In genomic region chr2:215794829-215795546, GRCh38 we compare ENCODE assay signal across 15 cellular contexts.
A peak's percentile ranks its signal among the peaks of the same experiment; 100 is the strongest.
DNase-seq lines count a peak whose midpoint lies in the region; ATAC-seq, FAIRE-seq and TF ChIP-seq lines count a peak whose summit lies in the region.
"Had no signal": no experiment of that assay in that cellular context is flagged by ENCODE, and none has a peak within 500 bp of the region (broad histone marks: within the 10 kb centered on the region; RNA-seq: fewer than 3 reads in every experiment).

No MANE protein-coding gene starts in this region.

- TF ChIP-seq POLR2A in endothelial cell of umbilical vein (IDR thresholded peaks at IDR 0.05; ENCODE audit: low read depth, low read length) = no peak

- DNase-seq in ELF-1 (ENCODE audit: low read depth, low spot score) = peak; percentile 72
- DNase-seq in PC-3 = no peak
- peak; percentile 56 for DNase-seq in endothelial cell of umbilical vein (ENCODE audit: low read depth, low spot score)
- no peak for DNase-seq in osteoblast (ENCODE audit: insufficient read length, low spot score, missing footprints)
- no peak for DNase-seq in SIG-M5 (lab: John Stamatoyannopoulos, UW)
- no peak for DNase-seq in activated CD8-positive, alpha-beta memory T cell treated with anti-CD3 and anti-CD28 coated beads for 24 hours
- no peak for DNase-seq in activated CD8-positive, alpha-beta T cell treated with anti-CD3 and anti-CD28 coated beads, Interleukin-2, amount 10 ng/mL, durations not matched to agents 7 days and 5 days
- DNase-seq: activated B cell treated with CpG ODN at 0.5 μM for 24 hours; activated naive CD8-positive, alpha-beta T cell treated with anti-CD3 and anti-CD28 coated beads, Interleukin-2, amount 10 ng/mL, durations not matched to agents 7 days and 5 days; cortex of kidney; DMS79 treated with DMSO at 0.1 percent for 48 hours; foreskin melanocyte; MG63 had no signal

- H3K79me2 ChIP-seq in PC-3 (ENCODE audit: low read length) (no peaks in the 10 kb centered on the region), endothelial cell of umbilical vein (ENCODE audit: control insufficient read depth, insufficient read depth, low read length) (peaks cover 28% of the 10 kb centered on the region), osteoblast (ENCODE audit: insufficient read depth, low read length) (no peaks in the 10 kb centered on the region)

- H3K4me2 ChIP-seq in PC-3 (ENCODE audit: low read length) (peak overlapping the region; percentile 42), endothelial cell of umbilical vein (ENCODE audit: insufficient read depth, low read length) (no peak overlapping the region), osteoblast (ENCODE audit: insufficient read depth, low read length) (no peak overlapping the region)

- no peak overlapping the region for H3K4me3 Mint-ChIP-seq in activated CD8-positive, alpha-beta T cell treated with anti-CD3 and anti-CD28 coated beads, Interleukin-2, amount 10 ng/mL, durations not matched to agents 7 days and 5 days
- H3K4me3 Mint-ChIP-seq: activated B cell treated with CpG ODN at 0.5 μM for 24 hours; activated naive CD8-positive, alpha-beta T cell treated with anti-CD3 and anti-CD28 coated beads, Interleukin-2, amount 10 ng/mL, durations not matched to agents 7 days and 5 days had no signal

- FAIRE-seq in endothelial cell of umbilical vein (lab: Jason Lieb, UNC) = no peak
- FAIRE-seq: GM12891 had no signal

- H4K20me1 ChIP-seq in PC-3 (ENCODE audit: low read length) = no peaks in the 10 kb centered on the region
- H4K20me1 ChIP-seq in endothelial cell of umbilical vein (replicated peaks; ENCODE audit: control insufficient read depth, extremely low read depth, insufficient read depth, low read length) = no peaks in the 10 kb centered on the region
- H4K20me1 ChIP-seq in osteoblast (ENCODE audit: insufficient read depth, low read length) = no peaks in the 10 kb centered on the region

- H3K9me3 Mint-ChIP-seq in activated CD8-positive, alpha-beta T cell treated with anti-CD3 and anti-CD28 coated beads, Interleukin-2, amount 10 ng/mL, durations not matched to agents 7 days and 5 days (ENCODE audit: insufficient read depth) = no peaks in the 10 kb centered on the region
- H3K9me3 Mint-ChIP-seq: activated B cell treated with CpG ODN at 0.5 μM for 24 hours; activated naive CD8-positive, alpha-beta T cell treated with anti-CD3 and anti-CD28 coated beads, Interleukin-2, amount 10 ng/mL, durations not matched to agents 7 days and 5 days had no signal

- dilution Hi-C loops in endothelial cell of umbilical vein (cut with MboI; ENCODE audit: extremely low pct_ligation_motif_present, low sequenced_read_pairs) = no loop called here

- no peaks in the 10 kb centered on the region for H3K36me3 ChIP-seq in PC-3 (ENCODE audit: low read depth, low read length)
- H3K36me3 ChIP-seq in endothelial cell of umbilical vein (ENCODE audit: control insufficient read depth in 2 of 2, extremely low read depth in 1 of 2, insufficient read depth in 2 of 2, low read length in 2 of 2) = peaks cover 9% of the 10 kb centered on the region in 2 experiments
- no peaks in the 10 kb centered on the region for H3K36me3 ChIP-seq in osteoblast (ENCODE audit: insufficient read depth, low read length)
- H3K36me3 ChIP-seq: MG63 had no signal

- BruUV-seq in PC-3 (replicated peaks; lab: Mats Ljungman, UMichigan) (no TSS peak), endothelial cell of umbilical vein (replicated peaks; lab: Mats Ljungman, UMichigan) (no TSS peak)

- H3K9me2 ChIP-seq in PC-3 (replicated peaks; ENCODE audit: low read length) = no peaks in the 10 kb centered on the region

- intact Hi-C loops in PC-3 (cut with micrococcal nuclease) = loop anchor here (1.0 to 5.0 kb wide), 9 partner anchors 44 to 358 kb away; partner anchors contain the start of gene FN1
- intact Hi-C loops in endothelial cell of umbilical vein (cut with micrococcal nuclease) = loop anchor here (1.0 to 2.0 kb wide), 2 partner anchors 54 to 125 kb away; no protein-coding TSS in a partner anchor

- no peak overlapping the region for H3K27ac Mint-ChIP-seq in activated CD8-positive, alpha-beta T cell treated with anti-CD3 and anti-CD28 coated beads, Interleukin-2, amount 10 ng/mL, durations not matched to agents 7 days and 5 days
- H3K27ac Mint-ChIP-seq: activated B cell treated with CpG ODN at 0.5 μM for 24 hours; activated naive CD8-positive, alpha-beta T cell treated with anti-CD3 and anti-CD28 coated beads, Interleukin-2, amount 10 ng/mL, durations not matched to agents 7 days and 5 days had no signal

- POLR2A ChIA-PET in PC-3 (lab: Charles Lee; ENCODE audit: unreplicated experiment) (interaction anchor here (0.7 kb wide), 2 partner anchors 33 to 71 kb away, joined by 7 read pairs; no protein-coding TSS in a partner anchor), endothelial cell of umbilical vein (lab: Charles Lee) (no interaction called here)
- POLR2A ChIA-PET in activated CD8-positive, alpha-beta T cell treated with anti-CD3 and anti-CD28 coated beads, Interleukin-2, amount 10 ng/mL, durations not matched to agents 7 days and 5 days (lab: Charles Lee) = no interaction called here

- H3K4me1 Mint-ChIP-seq in activated CD8-positive, alpha-beta T cell treated with anti-CD3 and anti-CD28 coated beads, Interleukin-2, amount 10 ng/mL, durations not matched to agents 7 days and 5 days (ENCODE audit: low read depth) = peaks cover 14% of the 10 kb centered on the region
- H3K4me1 Mint-ChIP-seq: activated B cell treated with CpG ODN at 0.5 μM for 24 hours had no signal

- H3K9ac ChIP-seq in PC-3 (ENCODE audit: low read length) = no peak overlapping the region; the same call in 1 of the 2 replicates
- H3K9ac ChIP-seq in endothelial cell of umbilical vein (replicated peaks; ENCODE audit: extremely low read depth, insufficient read depth, low read length) = no peak overlapping the region

- H3K4me1 ChIP-seq in PC-3 (ENCODE audit: insufficient read depth, low read length) (peaks cover 35% of the 10 kb centered on the region), endothelial cell of umbilical vein (ENCODE audit: control insufficient read depth, extremely low read depth, insufficient read depth, low read length) (peaks cover 44% of the 10 kb centered on the region), osteoblast (ENCODE audit: insufficient read depth, low read length) (peaks cover 41% of the 10 kb centered on the region)

- H3K4me3 ChIP-seq in PC-3 (ENCODE audit: low read length) (no peak overlapping the region), endothelial cell of umbilical vein (replicated peaks in 1 of 3; ENCODE audit: insufficient read depth in 1 of 3, low read depth in 1 of 3, low read length in 3 of 3) (no peak overlapping the region), osteoblast (ENCODE audit: insufficient read depth, low read length) (no peak overlapping the region)
- H3K4me3 ChIP-seq: MG63 had no signal

- no peak overlapping the region for H2AFZ ChIP-seq in PC-3 (ENCODE audit: low read length)
- no peak overlapping the region for H2AFZ ChIP-seq in endothelial cell of umbilical vein (ENCODE audit: low read depth, low read length)
- no peak overlapping the region for H2AFZ ChIP-seq in osteoblast (ENCODE audit: low read length)

- H3K27ac ChIP-seq in PC-3 (ENCODE audit: low read length) = peak overlapping the region; percentile 80
- peak overlapping the region; percentile 82 for H3K27ac ChIP-seq in endothelial cell of umbilical vein (ENCODE audit: insufficient read depth, low read depth, low read length)
- H3K27ac ChIP-seq in osteoblast (ENCODE audit: low read depth, low read length) = peak overlapping the region; percentile 95

- H3K27me3 ChIP-seq in PC-3 (ENCODE audit: low read length) = no peaks in the 10 kb centered on the region
- no peaks in the 10 kb centered on the region for H3K27me3 ChIP-seq in endothelial cell of umbilical vein (ENCODE audit: control insufficient read depth in 2 of 2, insufficient read depth in 2 of 2, low read length in 2 of 2)
- no peaks in the 10 kb centered on the region for H3K27me3 ChIP-seq in osteoblast (ENCODE audit: insufficient read depth, low read length)
- H3K27me3 ChIP-seq: MG63 had no signal

- no peaks in the 10 kb centered on the region for H3F3A ChIP-seq in PC-3 (ENCODE audit: low read length, unreplicated experiment)

- no peaks in the 10 kb centered on the region for H3K27me3 Mint-ChIP-seq in activated CD8-positive, alpha-beta T cell treated with anti-CD3 and anti-CD28 coated beads, Interleukin-2, amount 10 ng/mL, durations not matched to agents 7 days and 5 days (ENCODE audit: low read depth)

- H3K9me3 ChIP-seq in PC-3 (ENCODE audit: low read length) (no peaks in the 10 kb centered on the region), endothelial cell of umbilical vein (replicated peaks; ENCODE audit: control insufficient read depth, insufficient read depth, low read length) (no peaks in the 10 kb centered on the region), osteoblast (ENCODE audit: low read depth, low read length) (no peaks in the 10 kb centered on the region)
- H3K9me3 ChIP-seq: MG63 had no signal

- no peak; the same call in 1 of the 2 replicates for TF ChIP-seq CTCF in PC-3 (conservative IDR thresholded peaks at IDR 0.05; ENCODE audit: low read depth, low read length)
- TF ChIP-seq CTCF in endothelial cell of umbilical vein (IDR thresholded peaks at IDR 0.05; ENCODE audit: extremely low read depth in 1 of 2, insufficient read depth in 1 of 2, low read depth in 1 of 2, low read length in 2 of 2) = no peak
- TF ChIP-seq CTCF in osteoblast (IDR thresholded peaks at IDR 0.05; ENCODE audit: extremely low read depth, low read depth, low read length) = no peak

- no peaks in the 10 kb centered on the region for H3K9me1 ChIP-seq in endothelial cell of umbilical vein (replicated peaks; ENCODE audit: control insufficient read depth, extremely low read depth, insufficient read depth, low read length)

- no peaks in the 10 kb centered on the region for H3K36me3 Mint-ChIP-seq in activated CD8-positive, alpha-beta T cell treated with anti-CD3 and anti-CD28 coated beads, Interleukin-2, amount 10 ng/mL, durations not matched to agents 7 days and 5 days (ENCODE audit: low read depth)

- ATAC-seq in PC-3 (no peak), HG03442 (IDR thresholded peaks at IDR 0.05; ENCODE audit: unreplicated experiment) (no peak)
- no peak for ATAC-seq in activated CD8-positive, alpha-beta T cell treated with anti-CD3 and anti-CD28 coated beads, Interleukin-2, amount 10 ng/mL, durations not matched to agents 7 days and 5 days

- CTCF ChIA-PET in PC-3 (lab: Charles Lee) (no interaction called here), endothelial cell of umbilical vein (lab: Charles Lee) (interaction anchor here (0.9 to 3.8 kb wide), 10 partner anchors 8 to 340 kb away, joined by 3 to 15 read pairs (median 5); no protein-coding TSS in a partner anchor)
- CTCF ChIA-PET in activated CD8-positive, alpha-beta T cell treated with anti-CD3 and anti-CD28 coated beads, Interleukin-2, amount 10 ng/mL, durations not matched to agents 7 days and 5 days (lab: Charles Lee) = interaction anchor here (1.6 kb wide), 1 partner anchor 34 kb away, joined by 4 read pairs; no protein-coding TSS in a partner anchor

TF ChIP-seq in endothelial cell of umbilical vein, 7 proteins besides CTCF, POLR2A, EP300 and RAD21 (continues in another document):
- peak; percentile 25 for TF ChIP-seq POLR2AphosphoS5 (IDR thresholded peaks at IDR 0.05; ENCODE audit: insufficient read depth, low read depth, low read length)

Comparison
In these comparisons a context has a peak if more than half of its experiments do, and no peak if none do; other contexts are left out.
1. DNase-seq: peak in ELF-1 (single experiment) and endothelial cell of umbilical vein (single experiment); none in PC-3 (single experiment), osteoblast (single experiment), SIG-M5 (single experiment), activated CD8-positive, alpha-beta memory T cell treated with anti-CD3 and anti-CD28 coated beads for 24 hours (single experiment) and activated CD8-positive, alpha-beta T cell treated with anti-CD3 and anti-CD28 coated beads, Interleukin-2, amount 10 ng/mL, durations not matched to agents 7 days and 5 days (single experiment).
2. Peak in every context shown above with its lines, with median percentiles within 50 percentile points of each other: H3K27ac ChIP-seq.